Comparison of ENCODE assay signal across 2 cellular contexts in the genomic region with DNA sequence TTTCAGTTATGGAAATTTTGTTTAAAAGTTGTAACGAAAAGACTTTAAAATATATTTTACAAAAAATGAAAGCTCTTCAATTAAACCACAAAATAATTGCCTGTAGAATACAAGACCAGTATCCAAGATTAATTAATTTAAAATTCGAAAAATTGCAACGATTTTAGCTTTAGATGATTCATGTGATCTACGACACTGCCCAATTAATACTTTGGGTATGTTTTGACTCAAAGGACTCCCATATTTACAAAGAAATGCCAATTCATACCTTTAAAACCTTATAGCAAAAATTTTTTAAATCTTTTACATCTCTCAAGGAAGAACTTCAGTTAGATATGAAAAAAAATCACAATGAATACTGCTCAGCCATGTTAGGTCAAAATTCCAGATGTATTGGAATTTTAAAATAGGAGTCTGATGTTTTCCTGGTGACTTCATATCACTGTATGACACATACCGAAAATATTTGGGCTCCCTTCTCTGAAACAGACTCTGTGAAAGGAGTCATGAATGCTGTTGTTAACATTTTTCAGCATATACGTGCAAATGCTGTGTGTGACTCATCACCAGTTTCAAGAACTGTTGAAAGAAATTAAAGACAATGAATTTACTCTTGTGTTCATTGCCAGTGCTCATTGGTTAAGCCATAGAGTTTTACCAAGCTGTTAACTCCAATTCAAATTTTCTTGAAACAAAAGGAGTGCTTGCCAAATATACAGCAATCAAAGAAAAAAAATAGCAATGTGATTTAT.
TF ChIP-seq lines count a peak whose summit lies in the region.

No MANE protein-coding gene starts in this region.

TF ChIP-seq in A549, 52 proteins besides CTCF, POLR2A, EP300 and RAD21:
- TF ChIP-seq RCOR1 (IDR thresholded peaks at IDR 0.05; ENCODE audit: low read depth, low read length) (no peak), NR3C1 (IDR thresholded peaks at IDR 0.05) (no peak), GATA3 (IDR thresholded peaks at IDR 0.05; ENCODE audit: borderline replicate concordance) (peak; percentile 67; the same call in 1 of the 2 replicates), FOSL2 (IDR thresholded peaks at IDR 0.05) (peak; percentile 80), FOSL2 (CRISPR knock-in tag; IDR thresholded peaks at IDR 0.05) (peak; percentile 97), CEBPB (IDR thresholded peaks at IDR 0.05) (peak in 1 of 2 experiments; percentile 16; a peak in 1 of 4 replicates), JUN (IDR thresholded peaks at IDR 0.05) (peak in 1 of 2 experiments; percentile 35; a peak in 1 of 5 replicates), EHMT2 (IDR thresholded peaks at IDR 0.05; ENCODE audit: low read depth) (no peak), HMGXB4 (CRISPR knock-in tag; IDR thresholded peaks at IDR 0.05; ENCODE audit: borderline replicate concordance) (no peak), SREBF2 (IDR thresholded peaks at IDR 0.05) (no peak), JUNB (IDR thresholded peaks at IDR 0.05) (peak; percentile 84), RNF2 (IDR thresholded peaks at IDR 0.05; ENCODE audit: borderline replicate concordance, low read depth) (no peak), MAFK (IDR thresholded peaks at IDR 0.05; ENCODE audit: partially characterized antibody) (peak; percentile 22), EHF (CRISPR knock-in tag; IDR thresholded peaks at IDR 0.05) (0 out of 2 replicates have a peak, but pooled peaks have one; percentile 22)
- TF ChIP-seq, protein P1, sequence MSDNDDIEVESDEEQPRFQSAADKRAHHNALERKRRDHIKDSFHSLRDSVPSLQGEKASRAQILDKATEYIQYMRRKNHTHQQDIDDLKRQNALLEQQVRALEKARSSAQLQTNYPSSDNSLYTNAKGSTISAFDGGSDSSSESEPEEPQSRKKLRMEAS (IDR thresholded peaks at IDR 0.05) = 0 out of 2 replicates have a peak, but pooled peaks have one; percentile 34
TF ChIP-seq in A549: peak in this region for 8.

TF ChIP-seq in K562, 482 proteins besides CTCF, POLR2A, EP300 and RAD21 (continued from another document and continues in another):
- TF ChIP-seq SETDB1 (IDR thresholded peaks at IDR 0.05; ENCODE audit: low read length) (no peak), ZNF57 (CRISPR knock-in tag; IDR thresholded peaks at IDR 0.05) (no peak), ZNF639 (CRISPR knock-in tag; conservative IDR thresholded peaks at IDR 0.05 in 1 of 2, IDR thresholded peaks at IDR 0.05 in 1 of 2) (no peak), ZNF143 (CRISPR knock-in tag; IDR thresholded peaks at IDR 0.05) (no peak), TEAD2 (tag; IDR thresholded peaks at IDR 0.05) (no peak), STAG1 (CRISPR knock-in tag; IDR thresholded peaks at IDR 0.05; ENCODE audit: borderline replicate concordance) (no peak), CCNT2 (IDR thresholded peaks at IDR 0.05; ENCODE audit: borderline replicate concordance, extremely low read depth, insufficient read length, low read depth, low read length) (no peak), PCBP1 (IDR thresholded peaks at IDR 0.05; ENCODE audit: low read depth, low read length, poor library complexity, severe bottlenecking) (no peak), TAF9B (IDR thresholded peaks at IDR 0.05; ENCODE audit: partially characterized antibody) (peak; percentile 34), NR4A1 (CRISPR knock-in tag; IDR thresholded peaks at IDR 0.05) (no peak), NR4A1 (tag; IDR thresholded peaks at IDR 0.05) (no peak), ATF1 (CRISPR knock-in tag; IDR thresholded peaks at IDR 0.05) (no peak), ATF1 (tag; IDR thresholded peaks at IDR 0.05) (no peak), SLC30A9 (CRISPR knock-in tag; IDR thresholded peaks at IDR 0.05) (no peak), E2F6 (IDR thresholded peaks at IDR 0.05; ENCODE audit: borderline replicate concordance in 1 of 2, extremely low read depth in 1 of 2, insufficient read depth in 1 of 2, insufficient read length in 1 of 2, low read depth in 1 of 2, low read length in 1 of 2, poor library complexity in 1 of 2, severe bottlenecking in 1 of 2) (no peak), DPF2 (IDR thresholded peaks at IDR 0.05) (peak; percentile 83), FOS (IDR thresholded peaks at IDR 0.05; ENCODE audit: extremely low read depth, insufficient read length) (peak; percentile 2), FOXA1 (IDR thresholded peaks at IDR 0.05; ENCODE audit: borderline replicate concordance) (no peak), HSF4 (CRISPR knock-in tag; IDR thresholded peaks at IDR 0.05; ENCODE audit: borderline replicate concordance) (no peak), THRB (CRISPR knock-in tag; conservative IDR thresholded peaks at IDR 0.05) (no peak), NFE2 (IDR thresholded peaks at IDR 0.05; ENCODE audit: low read depth) (no peak), JUND (IDR thresholded peaks at IDR 0.05; ENCODE audit: borderline replicate concordance, low read depth, low read length) (peak; percentile 93), JUND (tag; IDR thresholded peaks at IDR 0.05; ENCODE audit: borderline replicate concordance, low read depth, low read length) (peak; percentile 95; the same call in 2 of the 3 replicates), BRCA1 (IDR thresholded peaks at IDR 0.05) (no peak), BRCA1 (CRISPR knock-in tag; IDR thresholded peaks at IDR 0.05) (no peak), ARNT (IDR thresholded peaks at IDR 0.05) (peak in 1 of 2 experiments; percentile 50; a peak in 1 of 4 replicates), CREB5 (CRISPR knock-in tag; IDR thresholded peaks at IDR 0.05) (no peak), PCBP2 (IDR thresholded peaks at IDR 0.05; ENCODE audit: low read depth, low read length, poor library complexity, severe bottlenecking) (no peak), TBL1XR1 (IDR thresholded peaks at IDR 0.05; ENCODE audit: low read length in 2 of 2) (no peak), RBM22 (IDR thresholded peaks at IDR 0.05; ENCODE audit: low read depth, low read length, poor library complexity, severe bottlenecking) (no peak), ZNF407 (IDR thresholded peaks at IDR 0.05; ENCODE audit: low read depth) (no peak), ZNF431 (CRISPR knock-in tag; IDR thresholded peaks at IDR 0.05) (no peak), E2F4 (CRISPR knock-in tag; IDR thresholded peaks at IDR 0.05; ENCODE audit: low read depth) (no peak), ATF7 (IDR thresholded peaks at IDR 0.05) (peak; percentile 68), KAT2B (IDR thresholded peaks at IDR 0.05; ENCODE audit: low read depth, low read length) (no peak), POLR2AphosphoS2 (IDR thresholded peaks at IDR 0.05; ENCODE audit: low read length) (no peak), ZNF644 (tag; IDR thresholded peaks at IDR 0.05; ENCODE audit: low read depth) (no peak), TSC22D4 (tag; IDR thresholded peaks at IDR 0.05) (no peak)
- TF ChIP-seq, protein P2, sequence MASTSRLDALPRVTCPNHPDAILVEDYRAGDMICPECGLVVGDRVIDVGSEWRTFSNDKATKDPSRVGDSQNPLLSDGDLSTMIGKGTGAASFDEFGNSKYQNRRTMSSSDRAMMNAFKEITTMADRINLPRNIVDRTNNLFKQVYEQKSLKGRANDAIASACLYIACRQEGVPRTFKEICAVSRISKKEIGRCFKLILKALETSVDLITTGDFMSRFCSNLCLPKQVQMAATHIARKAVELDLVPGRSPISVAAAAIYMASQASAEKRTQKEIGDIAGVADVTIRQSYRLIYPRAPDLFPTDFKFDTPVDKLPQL (IDR thresholded peaks at IDR 0.05; ENCODE audit: extremely low read depth, insufficient read length) = no peak
- TF ChIP-seq, protein P3, sequence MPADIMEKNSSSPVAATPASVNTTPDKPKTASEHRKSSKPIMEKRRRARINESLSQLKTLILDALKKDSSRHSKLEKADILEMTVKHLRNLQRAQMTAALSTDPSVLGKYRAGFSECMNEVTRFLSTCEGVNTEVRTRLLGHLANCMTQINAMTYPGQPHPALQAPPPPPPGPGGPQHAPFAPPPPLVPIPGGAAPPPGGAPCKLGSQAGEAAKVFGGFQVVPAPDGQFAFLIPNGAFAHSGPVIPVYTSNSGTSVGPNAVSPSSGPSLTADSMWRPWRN (IDR thresholded peaks at IDR 0.05; ENCODE audit: low read depth) = no peak
